In genomic region chr6:36955671-36956070, GRCh38 we compare ENCODE assay signal across 15 cellular contexts. TPM values are rescaled to one million over a fixed set of nuclear protein-coding genes. Genes with fewer than 3 reads are reported as not detected.
DNase-seq lines count a peak whose midpoint lies in the region; ATAC-seq, FAIRE-seq and TF ChIP-seq lines count a peak whose summit lies in the region.
"Had no signal": no experiment of that assay in that cellular context is flagged by ENCODE, and none has a peak within 500 bp of the region (broad histone marks: within the 10 kb centered on the region; RNA-seq: fewer than 3 reads in every experiment).

No MANE protein-coding gene starts in this region.

- no peaks in the 10 kb centered on the region for H4K20me1 ChIP-seq in keratinocyte (ENCODE audit: control insufficient read depth, extremely low read depth, insufficient read depth, low read length)

- DNase-seq in left ventricle myocardium inferior: no peak
- no peak for DNase-seq in cardiac septum (ENCODE audit: low spot score)
- DNase-seq in T-cell: no peak
- no peak for DNase-seq in keratinocyte (ENCODE audit: low read depth, low spot score)
- no peak for DNase-seq in vagina (ENCODE audit: extremely low spot score in 2 of 2)
- no peak for DNase-seq in D341Med (ENCODE audit: low spot score)
- no peak for DNase-seq in cerebellar nuclear complex (lab: John Stamatoyannopoulos, UW)
- DNase-seq: DMS79 treated with DMSO at 0.1 percent for 48 hours, NCI-H2029 treated with DMSO at 0.1 percent for 48 hours, NCI-H748 treated with DMSO at 0.1 percent for 48 hours, nucleus accumbens had no signal

- H3K4me1 Mint-ChIP-seq in T-cell: peaks cover 45 to 52% (median 48%) of the 10 kb centered on the region in 3 donors

- peak overlapping the region; percentile 18 for H3K9ac ChIP-seq in keratinocyte (ENCODE audit: control insufficient read depth, extremely low read depth, insufficient read depth, low read length)

- H3K27me3 Mint-ChIP-seq in T-cell: no peaks in the 10 kb centered on the region
- H3K27me3 Mint-ChIP-seq: stimulated activated naive CD8-positive, alpha-beta T cell treated with anti-CD3 and anti-CD28 coated beads, Interleukin-15, Interleukin-2, amounts not matched to agents 100 ng/mL and 50 ng/mL, for 24 hours had no signal

- CTCF ChIA-PET in T-cell (lab: Charles Lee): interaction anchor here in 1 of 2 donors (1.2 kb wide), 1 partner anchor 255 kb away, joined by 3 read pairs; no protein-coding TSS in a partner anchor

- H3K27me3 ChIP-seq in left ventricle myocardium inferior (ENCODE audit: low read depth) (no peaks in the 10 kb centered on the region), keratinocyte (ENCODE audit: control insufficient read depth, extremely low read depth, insufficient read depth, low read length) (no peaks in the 10 kb centered on the region), vagina (no peaks in the 10 kb centered on the region)

- H3K9me3 ChIP-seq in left ventricle myocardium inferior (replicated peaks) (no peaks in the 10 kb centered on the region), keratinocyte (ENCODE audit: control insufficient read depth, low read depth, low read length) (no peaks in the 10 kb centered on the region), vagina (no peaks in the 10 kb centered on the region)

- no peaks in the 10 kb centered on the region for H3K79me2 ChIP-seq in keratinocyte (ENCODE audit: control insufficient read depth, insufficient read depth, low read length)

- peak overlapping the region; percentile 51 for H2AFZ ChIP-seq in keratinocyte (ENCODE audit: control insufficient read depth, low read length)

- H3K9me1 ChIP-seq in keratinocyte (ENCODE audit: control insufficient read depth, extremely low read depth, insufficient read depth, low read length): no peaks in the 10 kb centered on the region

- H3K4me3 ChIP-seq in left ventricle myocardium inferior (peak overlapping the region; percentile 48), keratinocyte (ENCODE audit: control insufficient read depth in 2 of 3, extremely low read depth in 1 of 3, insufficient read depth in 2 of 3, low read depth in 1 of 3, low read length in 3 of 3) (no peak overlapping the region), vagina (peak overlapping the region; percentile 8 to 33)

- H3K27ac Mint-ChIP-seq in T-cell: peak overlapping the region; percentile 86 to 88

- TF ChIP-seq CTCF in left ventricle myocardium inferior (IDR thresholded peaks at IDR 0.05; ENCODE audit: borderline replicate concordance): no peak
- TF ChIP-seq CTCF in keratinocyte (optimal IDR thresholded peaks at IDR 0.05 in 1 of 3, IDR thresholded peaks at IDR 0.05 in 1 of 3, conservative IDR thresholded peaks at IDR 0.05 in 1 of 3; ENCODE audit: extremely low read depth in 1 of 3, insufficient read depth in 2 of 3, low read length in 3 of 3): no peak
- no peak for TF ChIP-seq CTCF in vagina (IDR thresholded peaks at IDR 0.05)

- POLR2A ChIA-PET in T-cell (lab: Charles Lee): interaction anchor here in 1 of 2 donors (0.9 to 1.3 kb wide), 2 partner anchors 9 to 11 kb away, joined by 3 read pairs; no protein-coding TSS in a partner anchor

- peak overlapping the region; percentile 52 for H3K27ac ChIP-seq in left ventricle myocardium inferior (replicated peaks)
- no peak overlapping the region for H3K27ac ChIP-seq in keratinocyte (ENCODE audit: control insufficient read depth, insufficient read depth, low read length)
- H3K27ac ChIP-seq in vagina: peak overlapping the region; percentile 57

- H3K4me1 ChIP-seq in left ventricle myocardium inferior (peaks cover 35% of the 10 kb centered on the region), keratinocyte (ENCODE audit: control insufficient read depth, extremely low read depth, insufficient read depth, low read length) (peaks cover 18% of the 10 kb centered on the region), vagina (peaks cover 20% of the 10 kb centered on the region)

- no peak for FAIRE-seq in keratinocyte (lab: Jason Lieb, UNC)
- FAIRE-seq: H1 had no signal

- dilution Hi-C loops in keratinocyte (cut with MboI; ENCODE audit: extremely low pct_ligation_motif_present, low sequenced_read_pairs): no loop called here

- H3K4me3 Mint-ChIP-seq in T-cell: peak overlapping the region; percentile 73 to 81 (median 79)
- H3K4me3 Mint-ChIP-seq: stimulated activated naive CD8-positive, alpha-beta T cell treated with anti-CD3 and anti-CD28 coated beads, Interleukin-15, Interleukin-2, amounts not matched to agents 100 ng/mL and 50 ng/mL, for 24 hours had no signal

- ATAC-seq in T-cell (replicated peaks in 1 of 4) (peak; percentile 32 to 68 (median 52)), GM18498 (IDR thresholded peaks at IDR 0.05; ENCODE audit: unreplicated experiment) (no peak)

- no peak for TF ChIP-seq POLR2A in vagina (IDR thresholded peaks at IDR 0.05)

- H3K36me3 ChIP-seq in left ventricle myocardium inferior (no peaks in the 10 kb centered on the region), keratinocyte (ENCODE audit: control insufficient read depth in 2 of 2, extremely low read depth in 1 of 2, insufficient read depth in 2 of 2, low read length in 2 of 2) (no peaks in the 10 kb centered on the region), vagina (no peaks in the 10 kb centered on the region)

- H3K36me3 Mint-ChIP-seq in T-cell: no peaks in the 10 kb centered on the region

- H3K4me2 ChIP-seq in keratinocyte (ENCODE audit: control insufficient read depth, extremely low read depth, insufficient read depth, low read depth, low read length): no peak overlapping the region

- H3K9me3 Mint-ChIP-seq in T-cell: no peaks in the 10 kb centered on the region
- H3K9me3 Mint-ChIP-seq: stimulated activated naive CD8-positive, alpha-beta T cell treated with anti-CD3 and anti-CD28 coated beads, Interleukin-15, Interleukin-2, amounts not matched to agents 100 ng/mL and 50 ng/mL, for 24 hours had no signal

- intact Hi-C loops in left ventricle myocardium inferior (cut with micrococcal nuclease) (no loop called here), cardiac septum (cut with DNase I) (no loop called here), vagina (cut with DNase I) (no loop called here)

RNA-seq across cellular contexts. Expression of gene PI16, which starts 1.1 kb away (rescaled TPM):
- total RNA-seq in left ventricle myocardium inferior (25.9 TPM), cardiac septum (11.9 TPM), T-cell (10 to 100 TPM in 1 of 5 donors, 1 to 10 TPM in 4; 3.5 to 27.6 (median 7.8) TPM), vagina (88.6 TPM)
- polyA plus RNA-seq in keratinocyte: not detected in 3 replicates
- polyA plus RNA-seq in keratinocyte (2011; ENCODE audit: low read depth): not detected
- polyA plus RNA-seq in keratinocyte (2011; cell fraction: cytosol; rRNA removed): not detected in 2 replicates
- polyA plus RNA-seq in keratinocyte (2011; cell fraction: nucleus; rRNA removed): not detected in 2 replicates
- not detected in 2 replicates for polyA plus RNA-seq in keratinocyte (2012; ENCODE audit: low replicate concordance)
- polyA minus RNA-seq in keratinocyte: not detected in 3 replicates
- not detected for polyA minus RNA-seq in keratinocyte (2011; cell fraction: cytosol; rRNA and poly(A)+ RNA removed)
- polyA minus RNA-seq in keratinocyte (2011; cell fraction: nucleus; rRNA and poly(A)+ RNA removed): not detected in 2 replicates
- total RNA-seq: H1, HT-29 had no signal

RNA-seq across cellular contexts. Expression of gene MTCH1, which starts 30.3 kb away (rescaled TPM):
- total RNA-seq in left ventricle myocardium inferior (162 TPM), cardiac septum (139 TPM), T-cell (100 to 1,000 TPM; 146 to 185 (median 160) TPM), vagina (233 TPM)
- polyA plus RNA-seq in keratinocyte: 72.9 to 90.3 TPM (median 88.8 TPM) in 3 replicates
- 23.7 TPM for polyA plus RNA-seq in keratinocyte (2011; ENCODE audit: low read depth)
- 88.9 and 119 TPM in 2 replicates for polyA plus RNA-seq in keratinocyte (2011; cell fraction: cytosol; rRNA removed)
- 76.4 and 84.0 TPM in 2 replicates for polyA plus RNA-seq in keratinocyte (2011; cell fraction: nucleus; rRNA removed)
- polyA plus RNA-seq in keratinocyte (2012; ENCODE audit: low replicate concordance): 123 and 127 TPM in 2 replicates
- polyA minus RNA-seq in keratinocyte: 80.7 to 152 TPM (median 82.5 TPM) in 3 replicates
- polyA minus RNA-seq in keratinocyte (2011; cell fraction: cytosol; rRNA and poly(A)+ RNA removed): 74.4 TPM
- 29.5 and 33.4 TPM in 2 replicates for polyA minus RNA-seq in keratinocyte (2011; cell fraction: nucleus; rRNA and poly(A)+ RNA removed)

RNA-seq across cellular contexts. Expression of gene FGD2, which starts 49.8 kb away (rescaled TPM):
- total RNA-seq in left ventricle myocardium inferior (6.0 TPM), cardiac septum (2.3 TPM), T-cell (10 to 100 TPM in 1 of 5 donors, 1 to 10 TPM in 4; 2.8 to 11.1 (median 3.3) TPM), vagina (20.4 TPM)
- polyA plus RNA-seq in keratinocyte: 0.03 to 0.13 TPM (median 0.08 TPM) in 3 replicates
- 0.09 TPM for polyA plus RNA-seq in keratinocyte (2011; ENCODE audit: low read depth)
- 0.04 and 0.08 TPM in 2 replicates for polyA plus RNA-seq in keratinocyte (2011; cell fraction: cytosol; rRNA removed)
- polyA plus RNA-seq in keratinocyte (2011; cell fraction: nucleus; rRNA removed): 0.09 and 0.23 TPM in 2 replicates
- 0.66 TPM in 1 of 2 replicates, not detected in the other for polyA plus RNA-seq in keratinocyte (2012; ENCODE audit: low replicate concordance)
- polyA minus RNA-seq in keratinocyte: 0.03 to 0.40 TPM (median 0.13 TPM) in 3 replicates
- not detected for polyA minus RNA-seq in keratinocyte (2011; cell fraction: cytosol; rRNA and poly(A)+ RNA removed)
- polyA minus RNA-seq in keratinocyte (2011; cell fraction: nucleus; rRNA and poly(A)+ RNA removed): 0.16 and 0.32 TPM in 2 replicates

Comparison
In these comparisons a context has a peak if more than half of its experiments do, and no peak if none do; other contexts are left out.
1. H3K4me3 ChIP-seq: peak in left ventricle myocardium inferior (single experiment) and vagina (2 of 2); none in keratinocyte (0 of 3).